18 cellular contexts compared by ENCODE assay signal in the genomic region with DNA sequence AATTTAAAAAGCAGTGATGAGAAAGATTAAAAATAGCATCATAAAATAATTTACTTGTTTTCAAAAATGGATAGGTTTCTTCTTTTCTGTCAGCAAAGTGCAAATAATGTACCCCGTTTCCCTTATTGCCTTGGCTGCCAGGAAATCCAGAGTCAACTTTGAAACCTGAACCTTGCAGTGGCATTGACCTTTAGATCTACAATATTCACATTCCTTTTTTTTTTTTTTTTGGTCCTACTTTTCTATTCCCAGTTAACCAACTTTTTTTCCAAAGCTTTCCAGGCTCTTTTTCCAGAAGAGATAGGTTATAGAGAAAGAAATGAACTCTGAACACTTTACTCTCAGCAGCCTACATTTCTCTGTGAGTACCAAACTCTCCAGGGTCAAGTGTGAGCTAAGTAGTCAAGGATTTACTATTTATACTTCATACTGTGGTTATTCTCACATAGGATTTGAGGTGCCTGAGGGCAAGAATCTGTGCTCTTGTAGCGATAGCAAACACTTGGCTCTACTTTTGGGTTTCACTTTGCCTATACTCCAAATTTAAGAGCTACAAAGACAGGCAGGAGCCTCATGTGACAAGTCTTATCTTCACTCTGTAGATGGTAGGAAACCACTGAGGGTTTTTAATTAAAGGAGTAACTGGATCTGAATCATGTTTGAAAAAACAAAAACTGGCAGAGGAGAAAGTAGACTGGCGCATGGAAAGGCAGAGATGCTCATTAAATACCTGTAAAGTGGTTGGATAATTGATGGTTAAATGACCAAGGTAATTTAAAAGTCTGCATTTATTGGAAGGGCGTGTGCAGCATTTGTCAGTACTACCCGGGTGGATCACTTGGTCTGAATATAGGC.
DNase-seq lines count a peak whose midpoint lies in the region; ATAC-seq, FAIRE-seq and TF ChIP-seq lines count a peak whose summit lies in the region.
"Had no signal": no experiment of that assay in that cellular context is flagged by ENCODE, and none has a peak within 500 bp of the region (broad histone marks: within the 10 kb centered on the region; RNA-seq: fewer than 3 reads in every experiment).

No MANE protein-coding gene starts in this region.

- DNase-seq in EH (ENCODE audit: low read depth) (peak; percentile 81), NCI-H748 treated with DMSO at 0.1 percent for 48 hours (lab: John Stamatoyannopoulos, UW) (peak; percentile 26), epithelial cell of esophagus (ENCODE audit: low read depth) (peak; percentile 14), pancreas (no peak), Kasumi-1 (lab: John Stamatoyannopoulos, UW) (no peak)
- no peak for DNase-seq in effector memory CD8-positive, alpha-beta T cell
- DNase-seq: activated CD8-positive, alpha-beta memory T cell treated with anti-CD3 and anti-CD28 coated beads, Interleukin-2, amount 50 U/mL, for 48 hours; caudate nucleus; GM23248; KG1; naive B cell; NCI-H1930; trophoblast cell had no signal

- no peaks in the 10 kb centered on the region for H3K9me3 Mint-ChIP-seq in effector memory CD8-positive, alpha-beta T cell
- H3K9me3 Mint-ChIP-seq: activated naive CD4-positive, alpha-beta T cell treated with anti-CD3 and anti-CD28 coated beads, Interleukin-2, amount 50 U/mL, for 72 hours had no signal

- no peaks in the 10 kb centered on the region for H3K4me1 Mint-ChIP-seq in effector memory CD8-positive, alpha-beta T cell (ENCODE audit: low read depth in 2 of 2)

- FAIRE-seq in pancreas (lab: Jason Lieb, UNC) = no peak
- FAIRE-seq: endometrium, G401.6 had no signal

- no peak for TF ChIP-seq CTCF in epithelial cell of esophagus (IDR thresholded peaks at IDR 0.05; ENCODE audit: insufficient read depth, low read depth, low read length, missing control alignments)
- no peak for TF ChIP-seq CTCF in pancreas (IDR thresholded peaks at IDR 0.05)

- no peak overlapping the region for H3K4me3 ChIP-seq in epithelial cell of esophagus (ENCODE audit: low read length)
- H3K4me3 ChIP-seq in pancreas = no peak overlapping the region
- H3K4me3 ChIP-seq: BLaER1 treated with 17β-estradiol and CSF1 and Interleukin-3, amounts not matched to agents 10 nM and 100 nM; GM23248 had no signal

- no peak overlapping the region for H3K27ac Mint-ChIP-seq in effector memory CD8-positive, alpha-beta T cell
- H3K27ac Mint-ChIP-seq: activated naive CD4-positive, alpha-beta T cell treated with anti-CD3 and anti-CD28 coated beads, Interleukin-2, amount 50 U/mL, for 72 hours; naive B cell had no signal

- H3K27me3 ChIP-seq in pancreas = no peaks in the 10 kb centered on the region
- H3K27me3 ChIP-seq: BLaER1 treated with 17β-estradiol and CSF1 and Interleukin-3, amounts not matched to agents 10 nM and 100 nM had no signal

- peaks cover 36 to 49% of the 10 kb centered on the region in 2 donors for H3K27me3 Mint-ChIP-seq in effector memory CD8-positive, alpha-beta T cell

- H3K36me3 Mint-ChIP-seq in effector memory CD8-positive, alpha-beta T cell (ENCODE audit: insufficient read depth) = no peaks in the 10 kb centered on the region
- H3K36me3 Mint-ChIP-seq: activated naive CD4-positive, alpha-beta T cell treated with anti-CD3 and anti-CD28 coated beads, Interleukin-2, amount 50 U/mL, for 72 hours; naive B cell had no signal

- H3K4me1 ChIP-seq in pancreas = peaks cover 18 to 35% (median 32%) of the 10 kb centered on the region in 3 donors
- H3K4me1 ChIP-seq: BLaER1 treated with 17β-estradiol and CSF1 and Interleukin-3, amounts not matched to agents 10 nM and 100 nM had no signal

- no peak overlapping the region for H3K4me3 Mint-ChIP-seq in effector memory CD8-positive, alpha-beta T cell
- H3K4me3 Mint-ChIP-seq: naive B cell had no signal

- H3K27ac ChIP-seq in pancreas = peak overlapping the region; percentile 61 to 84 (median 73)
- H3K27ac ChIP-seq: BLaER1 treated with 17β-estradiol and CSF1 and Interleukin-3, amounts not matched to agents 10 nM and 100 nM; GM23248 had no signal

- no peaks in the 10 kb centered on the region for H3K36me3 ChIP-seq in pancreas
- H3K36me3 ChIP-seq: BLaER1 treated with 17β-estradiol and CSF1 and Interleukin-3, amounts not matched to agents 10 nM and 100 nM had no signal

- ATAC-seq in pancreas (peak in 1 of 4 donors; percentile 6), HG03135 (IDR thresholded peaks at IDR 0.05; ENCODE audit: unreplicated experiment) (no peak)
- ATAC-seq in effector memory CD8-positive, alpha-beta T cell (replicated peaks) = no peak
- ATAC-seq: activated naive CD4-positive, alpha-beta T cell treated with anti-CD3 and anti-CD28 coated beads, Interleukin-2, amount 50 U/mL, for 72 hours had no signal

- no peaks in the 10 kb centered on the region for H3K9me3 ChIP-seq in pancreas

- intact Hi-C loops in pancreas (cut with DNase I) = no loop called here

- WGBS in pancreas, 2 donors = 28 to 32% methylated on average over 5 of the region's 5 CpGs

Comparison
In these comparisons a context has a peak if more than half of its experiments do, and no peak if none do; other contexts are left out.
1. DNase-seq: peak in EH (single experiment), NCI-H748 treated with DMSO at 0.1 percent for 48 hours (single experiment) and epithelial cell of esophagus (single experiment); none in pancreas (0 of 6), effector memory CD8-positive, alpha-beta T cell (0 of 3) and Kasumi-1 (0 of 2).